11 cellular contexts compared by ENCODE assay signal in genomic region chr7:151550601-151551286, GRCh38. TPM values are rescaled to one million over a fixed set of nuclear protein-coding genes. Genes with fewer than 3 reads are reported as not detected.
DNase-seq lines count a peak whose midpoint lies in the region; ATAC-seq, FAIRE-seq and TF ChIP-seq lines count a peak whose summit lies in the region.
"Had no signal": no experiment of that assay in that cellular context is flagged by ENCODE, and none has a peak within 500 bp of the region (broad histone marks: within the 10 kb centered on the region; RNA-seq: fewer than 3 reads in every experiment).

No MANE protein-coding gene starts in this region.

- TF ChIP-seq POLR2A in body of pancreas (IDR thresholded peaks at IDR 0.05) (no peak), HepG2 (IDR thresholded peaks at IDR 0.05; ENCODE audit: insufficient read depth in 1 of 2, low read depth in 2 of 2, low read length in 2 of 2) (no peak)

- ATAC-seq in body of pancreas (peak; percentile 31), HepG2 (peak; percentile 62), GM21723 (IDR thresholded peaks at IDR 0.05; ENCODE audit: unreplicated experiment) (no peak)

- no peak overlapping the region for H3K9ac ChIP-seq in HepG2 (ENCODE audit: insufficient read depth, low read depth, low read length)

- CTCF ChIA-PET in HepG2 (lab: Yijun Ruan, JAX; ENCODE audit: low intra/inter-chr PET ratio, low total read pairs), result no interaction called here

- no peak overlapping the region for H3K4me2 ChIP-seq in HepG2 (ENCODE audit: low read depth, low read length)

- DNase-seq in AG10803 (ENCODE audit: low read depth), result peak; percentile 82
- DNase-seq in HK-2 (ENCODE audit: unreplicated experiment), result peak; percentile 63
- peak; percentile 48 to 66 (median 57) for DNase-seq in body of pancreas
- peak; percentile 23 for DNase-seq in HepG2 (ENCODE audit: low spot score)
- no peak for DNase-seq in SW 1271 (lab: John Stamatoyannopoulos, UW)
- DNase-seq in NCI-H82 (lab: John Stamatoyannopoulos, UW), result no peak
- no peak for DNase-seq in stimulated activated CD4-positive, alpha-beta T cell treated with anti-CD3 and anti-CD28 coated beads, Interleukin-12 subunit alpha, Interleukin-12 subunit beta, amount 100 ng/mL, for 4 hours
- DNase-seq: activated CD4-positive, alpha-beta T cell treated with anti-CD3 and anti-CD28 coated beads for 48 hours; Karpas-422; occipital lobe had no signal

- H3K79me2 ChIP-seq in HepG2 (ENCODE audit: insufficient read depth, low read length), result no peaks in the 10 kb centered on the region

- H3K9me3 ChIP-seq in body of pancreas, result no peaks in the 10 kb centered on the region
- H3K9me3 ChIP-seq in HepG2 (ENCODE audit: low read length), result no peaks in the 10 kb centered on the region

- no peaks in the 10 kb centered on the region for H3K36me3 ChIP-seq in body of pancreas (replicated peaks in 1 of 2; ENCODE audit: insufficient read depth in 1 of 2, low read depth in 2 of 2)
- no peaks in the 10 kb centered on the region for H3K36me3 ChIP-seq in HepG2 (replicated peaks in 1 of 2; ENCODE audit: control insufficient read depth in 1 of 2, insufficient read depth in 2 of 2, low read length in 2 of 2)

- peak overlapping the region in 1 of 4 donors; percentile 43 for H3K27ac ChIP-seq in body of pancreas
- no peak overlapping the region for H3K27ac ChIP-seq in HepG2 (ENCODE audit: extremely low read length, insufficient read depth, low read length)

- H3K4me1 ChIP-seq in body of pancreas, result peaks cover 36% of the 10 kb centered on the region
- peaks cover 12% of the 10 kb centered on the region for H3K4me1 ChIP-seq in HepG2 (ENCODE audit: insufficient read depth, low read length)

- no peak overlapping the region for H2AFZ ChIP-seq in HepG2 (ENCODE audit: low read length)

- H3K4me3 ChIP-seq in AG10803 (ENCODE audit: low read length) (no peak overlapping the region), body of pancreas (no peak overlapping the region), HepG2 (replicated peaks in 1 of 3; ENCODE audit: insufficient read depth in 1 of 3, low read depth in 2 of 3, low read length in 3 of 3) (no peak overlapping the region)

- no peak for TF ChIP-seq RAD21 in HepG2 (CRISPR knock-in tag; IDR thresholded peaks at IDR 0.05)

- FAIRE-seq in HepG2 (lab: Jason Lieb, UNC), result no peak

- 41 to 50% methylated on average over 4 of the region's 4 CpGs for WGBS in body of pancreas, 2 donors
- WGBS in HepG2 (ENCODE audit: low lambda C conversion rate), result 11% methylated on average over 4 of the region's 4 CpGs

- POLR2A ChIA-PET in HepG2 (lab: Yijun Ruan, JAX), result no interaction called here

- TF ChIP-seq CTCF in AG10803 (conservative IDR thresholded peaks at IDR 0.05; ENCODE audit: low read length) (no peak), body of pancreas (IDR thresholded peaks at IDR 0.05) (no peak), HepG2 (CRISPR knock-in tag; IDR thresholded peaks at IDR 0.05) (no peak)

- TF ChIP-seq EP300 in HepG2 (IDR thresholded peaks at IDR 0.05; ENCODE audit: low read depth in 2 of 2, low read length in 2 of 2) (no peak), HepG2 (CRISPR knock-in tag; IDR thresholded peaks at IDR 0.05; ENCODE audit: borderline replicate concordance) (no peak)

- H4K20me1 ChIP-seq in HepG2 (ENCODE audit: insufficient read depth, low read length), result no peaks in the 10 kb centered on the region

- no TSS peak for BruUV-seq in HepG2 (replicated peaks; lab: Mats Ljungman, UMichigan)

- intact Hi-C loops in body of pancreas (cut with DNase I), result no loop called here
- intact Hi-C loops in HepG2 (cut with micrococcal nuclease; ENCODE audit: unreplicated experiment), result no loop called here

- in situ Hi-C loops in HepG2 (cut with HindIII; ENCODE audit: extremely low pct_ligation_motif_present, low pct_unique_long_range_greater_than_20kb), result no loop called here

- H3K27me3 ChIP-seq in body of pancreas, result no peaks in the 10 kb centered on the region
- peaks cover 2 to 17% of the 10 kb centered on the region in 2 experiments; a peak in 3 of 5 replicates for H3K27me3 ChIP-seq in HepG2 (ENCODE audit: control insufficient read depth in 1 of 2, insufficient read depth in 2 of 2, low read length in 2 of 2)

TF ChIP-seq in HepG2, 621 proteins besides CTCF, POLR2A, EP300 and RAD21:
- TF ChIP-seq MYNN (CRISPR knock-in tag; IDR thresholded peaks at IDR 0.05; ENCODE audit: low read depth) (no peak), HNF1A (IDR thresholded peaks at IDR 0.05; ENCODE audit: low read depth) (0 out of 2 replicates have a peak, but pooled peaks have one; percentile 41), HNF1A (CRISPR knock-in tag; IDR thresholded peaks at IDR 0.05; ENCODE audit: borderline replicate concordance) (no peak)

RNA-seq across cellular contexts. Expression of gene RHEB, which starts 31.0 kb away (rescaled TPM):
- 10 to 100 TPM; 44.9 to 91.0 TPM for total RNA-seq in body of pancreas
- total RNA-seq in HepG2 (2016; rRNA removed; fragmentation: Illumina TruSeq; extraction: Trizol), result 77.6 and 90.9 TPM in 2 replicates
- total RNA-seq in HepG2 (2016; cell fraction: cytosol; rRNA removed; fragmentation: Illumina TruSeq; extraction: Trizol; ENCODE audit: low read depth), result 70.9 and 80.9 TPM in 2 replicates
- 75.1 and 83.8 TPM in 2 replicates for total RNA-seq in HepG2 (2016; cell fraction: insoluble cytoplasmic fraction; rRNA removed; fragmentation: Illumina TruSeq; extraction: Trizol)
- 105 and 115 TPM in 2 replicates for total RNA-seq in HepG2 (2016; cell fraction: membrane; rRNA removed; fragmentation: Illumina TruSeq; extraction: Trizol)
- 29.7 and 32.4 TPM in 2 replicates for total RNA-seq in HepG2 (2016; cell fraction: nucleus; rRNA removed; fragmentation: Illumina TruSeq; extraction: Trizol)
- 37.2 and 55.0 TPM in 2 replicates for polyA plus RNA-seq in HepG2 (2011; rRNA removed)
- polyA plus RNA-seq in HepG2 (2011; cell fraction: cytosol; rRNA removed), result 20.7 and 28.6 TPM in 2 replicates
- polyA plus RNA-seq in HepG2 (2011; cell fraction: nucleus; rRNA removed), result 7.2 and 8.6 TPM in 2 replicates
- polyA plus RNA-seq in HepG2 (2012), result 61.6 and 83.9 TPM in 2 replicates
- 82.9 and 126 TPM in 2 replicates for polyA plus RNA-seq in HepG2 (2016; cell fraction: cytosol; fragmentation: Illumina TruSeq; extraction: Trizol; ENCODE audit: low read depth)
- 120 and 127 TPM in 2 replicates for polyA plus RNA-seq in HepG2 (2016; cell fraction: insoluble cytoplasmic fraction; fragmentation: Illumina TruSeq; extraction: Trizol; ENCODE audit: low read depth)
- 109 and 144 TPM in 2 replicates for polyA plus RNA-seq in HepG2 (2016; cell fraction: membrane; fragmentation: Illumina TruSeq; extraction: Trizol; ENCODE audit: low read depth)
- polyA plus RNA-seq in HepG2 (2016; cell fraction: nucleus; fragmentation: Illumina TruSeq; extraction: Trizol; ENCODE audit: insufficient read depth, low read depth), result 75.2 and 77.3 TPM in 2 replicates
- polyA minus RNA-seq in HepG2 (2011; rRNA and poly(A)+ RNA removed; ENCODE audit: low replicate concordance), result 5.0 and 15.8 TPM in 2 replicates
- polyA minus RNA-seq in HepG2 (2011; cell fraction: cytosol; rRNA and poly(A)+ RNA removed), result 22.2 and 27.0 TPM in 2 replicates
- 18.4 and 21.8 TPM in 2 replicates for polyA minus RNA-seq in HepG2 (2011; cell fraction: nucleus; rRNA and poly(A)+ RNA removed)

Comparison
In these comparisons a context has a peak if more than half of its experiments do, and no peak if none do; other contexts are left out.
1. DNase-seq: peak in AG10803 (single experiment), HK-2 (single experiment), body of pancreas (4 of 4) and HepG2 (single experiment); none in SW 1271 (0 of 2), NCI-H82 (single experiment) and stimulated activated CD4-positive, alpha-beta T cell treated with anti-CD3 and anti-CD28 coated beads, Interleukin-12 subunit alpha, Interleukin-12 subunit beta, amount 100 ng/mL, for 4 hours (single experiment).